In genomic region chr6:144349690-144350132, GRCh38 we compare ENCODE assay signal across 8 cellular contexts.
DNase-seq lines count a peak whose midpoint lies in the region; ATAC-seq and TF ChIP-seq lines count a peak whose summit lies in the region.

No MANE protein-coding gene starts in this region.

- no peaks in the 10 kb centered on the region for H3K9me3 ChIP-seq in liver (ENCODE audit: control insufficient read depth in 4 of 4, low read length in 3 of 4)

- no peak for TF ChIP-seq CTCF in liver (IDR thresholded peaks at IDR 0.05; ENCODE audit: low read depth, low read length, missing input control)

- WGBS in liver: 10% methylated on average over 5 of the region's 5 CpGs

- H3K9ac ChIP-seq in liver (ENCODE audit: low read depth in 1 of 2, low read length in 2 of 2): no peak overlapping the region

- no peaks in the 10 kb centered on the region for H3K27me3 ChIP-seq in liver (ENCODE audit: control insufficient read depth in 4 of 4, insufficient read depth in 4 of 4, low read length in 3 of 4)

- DNase-seq in Right ventricle myocardium superior (no peak), cardiac septum (ENCODE audit: low spot score) (no peak), HT1080 (ENCODE audit: low read depth) (peak; percentile 88), nucleus accumbens (lab: John Stamatoyannopoulos, UW) (no peak)
- no peak for DNase-seq in activated naive CD8-positive, alpha-beta T cell treated with anti-CD3 and anti-CD28 coated beads, Interleukin-2, amount 10 ng/mL, durations not matched to agents 7 days and 5 days
- no peak for DNase-seq in stimulated activated CD4-positive, alpha-beta T cell treated with anti-CD3 and anti-CD28 coated beads, Interleukin-12 subunit alpha, Interleukin-12 subunit beta, amount 100 ng/mL, for 4 hours
- no peak for DNase-seq in stimulated activated CD4-positive, alpha-beta T cell treated with anti-CD3 and anti-CD28 coated beads, Interleukin-1b, Interleukin-23, amount 100 ng/mL, for 48 hours

- ATAC-seq in Right ventricle myocardium superior (ENCODE audit: poor library complexity): peak; percentile 27
- ATAC-seq in activated naive CD8-positive, alpha-beta T cell treated with anti-CD3 and anti-CD28 coated beads, Interleukin-2, amount 10 ng/mL, durations not matched to agents 7 days and 5 days (ENCODE audit: low read depth): peak; percentile 61

- H3K4me1 ChIP-seq in liver (ENCODE audit: control insufficient read depth in 4 of 4, insufficient read depth in 4 of 4, low read length in 3 of 4): peaks cover 0 to 11% (median 4%) of the 10 kb centered on the region in 4 donors

- intact Hi-C loops in Right ventricle myocardium superior (cut with DNase I): no loop called here
- intact Hi-C loops in cardiac septum (cut with DNase I): no loop called here

- peak; percentile 31 to 49 for TF ChIP-seq RAD21 in liver (IDR thresholded peaks at IDR 0.05)

- peak overlapping the region; percentile 5 to 16 for H3K27ac ChIP-seq in liver (ENCODE audit: low read depth in 1 of 2, low read length in 2 of 2)

- H3K9me3 Mint-ChIP-seq in activated naive CD8-positive, alpha-beta T cell treated with anti-CD3 and anti-CD28 coated beads, Interleukin-2, amount 10 ng/mL, durations not matched to agents 7 days and 5 days: no peaks in the 10 kb centered on the region

- H3K36me3 ChIP-seq in liver (ENCODE audit: control insufficient read depth in 4 of 4, insufficient read depth in 3 of 4, low read depth in 1 of 4, low read length in 3 of 4): no peaks in the 10 kb centered on the region

- peak overlapping the region; percentile 98 for H3K27ac Mint-ChIP-seq in activated naive CD8-positive, alpha-beta T cell treated with anti-CD3 and anti-CD28 coated beads, Interleukin-2, amount 10 ng/mL, durations not matched to agents 7 days and 5 days

- H3K4me3 Mint-ChIP-seq in activated naive CD8-positive, alpha-beta T cell treated with anti-CD3 and anti-CD28 coated beads, Interleukin-2, amount 10 ng/mL, durations not matched to agents 7 days and 5 days: peak overlapping the region; percentile 89

- POLR2A ChIA-PET in activated naive CD8-positive, alpha-beta T cell treated with anti-CD3 and anti-CD28 coated beads, Interleukin-2, amount 10 ng/mL, durations not matched to agents 7 days and 5 days (lab: Charles Lee): interaction anchor here (1.0 kb wide), 1 partner anchor 15 kb away, joined by 3 read pairs; no protein-coding TSS in a partner anchor

- H3K27me3 Mint-ChIP-seq in activated naive CD8-positive, alpha-beta T cell treated with anti-CD3 and anti-CD28 coated beads, Interleukin-2, amount 10 ng/mL, durations not matched to agents 7 days and 5 days: no peaks in the 10 kb centered on the region

- no peak overlapping the region for H3K4me3 ChIP-seq in liver (ENCODE audit: low read depth in 1 of 3, low read length in 3 of 3)

- H3K36me3 Mint-ChIP-seq in activated naive CD8-positive, alpha-beta T cell treated with anti-CD3 and anti-CD28 coated beads, Interleukin-2, amount 10 ng/mL, durations not matched to agents 7 days and 5 days: peaks cover 16% of the 10 kb centered on the region

- peaks cover 67% of the 10 kb centered on the region for H3K4me1 Mint-ChIP-seq in activated naive CD8-positive, alpha-beta T cell treated with anti-CD3 and anti-CD28 coated beads, Interleukin-2, amount 10 ng/mL, durations not matched to agents 7 days and 5 days

TF ChIP-seq in liver, 16 proteins besides CTCF, POLR2A, EP300 and RAD21:
- TF ChIP-seq RXRA (IDR thresholded peaks at IDR 0.05) (peak; percentile 86), NR2F2 (IDR thresholded peaks at IDR 0.05) (peak; percentile 99), GABPA (IDR thresholded peaks at IDR 0.05 in 1 of 2, conservative IDR thresholded peaks at IDR 0.05 in 1 of 2) (no peak), EGR1 (IDR thresholded peaks at IDR 0.05; ENCODE audit: low read depth in 2 of 2) (no peak), HNF4A (conservative IDR thresholded peaks at IDR 0.05) (peak; percentile 33 to 46), ZBTB33 (IDR thresholded peaks at IDR 0.05) (no peak), JUND (IDR thresholded peaks at IDR 0.05) (peak; percentile 97 to 98), TAF1 (conservative IDR thresholded peaks at IDR 0.05) (no peak), ATF3 (IDR thresholded peaks at IDR 0.05) (peak; percentile 87), FOXA1 (IDR thresholded peaks at IDR 0.05) (no peak), SP1 (IDR thresholded peaks at IDR 0.05) (peak; percentile 41), FOXA2 (IDR thresholded peaks at IDR 0.05) (no peak), YY1 (IDR thresholded peaks at IDR 0.05) (peak; percentile 86), HNF4G (IDR thresholded peaks at IDR 0.05) (peak; percentile 8), REST (IDR thresholded peaks at IDR 0.05) (peak; percentile 28), MAX (IDR thresholded peaks at IDR 0.05) (no peak)
